11 cellular contexts compared by ENCODE assay signal in the genomic region with DNA sequence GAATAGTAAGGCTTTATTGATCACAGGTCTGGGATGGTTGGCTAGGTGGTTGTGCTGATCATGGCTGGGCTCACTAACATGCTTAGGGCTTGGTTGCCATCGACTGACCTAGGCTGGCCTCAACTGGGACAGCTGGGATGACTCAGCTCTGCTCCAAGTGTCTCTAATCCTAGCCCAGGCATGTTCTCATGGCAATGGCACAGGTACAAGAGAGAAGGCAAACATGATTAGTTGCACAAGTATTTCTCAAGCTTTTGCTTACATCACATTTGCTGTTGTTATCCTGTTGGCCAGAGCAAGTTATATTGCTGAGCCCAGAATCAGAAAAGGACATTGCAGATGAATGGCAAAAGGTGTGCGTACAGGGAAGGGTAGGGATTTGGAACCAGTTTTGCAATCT.
DNase-seq lines count a peak whose midpoint lies in the region; ATAC-seq lines count a peak whose summit lies in the region.
"Had no signal": no experiment of that assay in that cellular context is flagged by ENCODE, and none has a peak within 500 bp of the region (broad histone marks: within the 10 kb centered on the region; RNA-seq: fewer than 3 reads in every experiment).

No MANE protein-coding gene starts in this region.

- in situ Hi-C loops in KBM-7 (cut with MboI; ENCODE audit: low pct_unique_long_range_greater_than_20kb, low sequenced_read_pairs) = no loop called here

- DNase-seq in GM04503 (ENCODE audit: low read depth) = peak; percentile 18
- DNase-seq in NCI-H524 treated with DMSO at 0.1 percent for 48 hours (lab: John Stamatoyannopoulos, UW) = peak; percentile 30
- DNase-seq in fibroblast of peridontal ligament (ENCODE audit: extremely low read depth) = peak; percentile 3
- peak; percentile 46 for DNase-seq in renal cortical epithelial cell (ENCODE audit: low read depth)
- no peak for DNase-seq in KBM-7
- no peak for DNase-seq in COLO829 (ENCODE audit: low spot score)
- DNase-seq in effector CD8-positive, alpha-beta T cell (lab: John Stamatoyannopoulos, UW) = no peak
- DNase-seq: DMS79 treated with DMSO at 0.1 percent for 48 hours, retina, T1000 had no signal

- ATAC-seq in HG03432 (IDR thresholded peaks at IDR 0.05; ENCODE audit: unreplicated experiment) = no peak

Comparison
In these comparisons a context has a peak if more than half of its experiments do, and no peak if none do; other contexts are left out.
1. DNase-seq: peak in GM04503 (single experiment), NCI-H524 treated with DMSO at 0.1 percent for 48 hours (single experiment), fibroblast of peridontal ligament (single experiment) and renal cortical epithelial cell (single experiment); none in KBM-7 (single experiment), COLO829 (single experiment) and effector CD8-positive, alpha-beta T cell (single experiment).